Comparison of ENCODE assay signal across 19 cellular contexts in genomic region chr2:24943427-24943826, GRCh38. TPM values are rescaled to one million over a fixed set of nuclear protein-coding genes. Genes with fewer than 3 reads are reported as not detected.
DNase-seq lines count a peak whose midpoint lies in the region; ATAC-seq and TF ChIP-seq lines count a peak whose summit lies in the region.
"Had no signal": no experiment of that assay in that cellular context is flagged by ENCODE, and none has a peak within 500 bp of the region (broad histone marks: within the 10 kb centered on the region; RNA-seq: fewer than 3 reads in every experiment).

No MANE protein-coding gene starts in this region.

- H3K4me3 Mint-ChIP-seq in T-helper 17 cell = no peak overlapping the region
- no peak overlapping the region for H3K4me3 Mint-ChIP-seq in Calu3 (ENCODE audit: low read depth, unreplicated experiment)
- H3K4me3 Mint-ChIP-seq: CD14-positive monocyte; CD4-positive, alpha-beta memory T cell; CD4-positive, CD25-positive, alpha-beta regulatory T cell; CD8-positive, alpha-beta memory T cell had no signal

- peaks cover 8% of the 10 kb centered on the region; the same call in 1 of the 2 replicates for H3K4me1 ChIP-seq in IMR-90 (ENCODE audit: control insufficient read depth, insufficient read depth, low read length)
- peaks cover 7% of the 10 kb centered on the region for H3K4me1 ChIP-seq in left ventricle myocardium inferior
- H3K4me1 ChIP-seq: BE2C, BLaER1 had no signal

- H2AK5ac ChIP-seq in IMR-90 (ENCODE audit: low read depth, low read length) = no peak overlapping the region

- H4K5ac ChIP-seq in IMR-90 (ENCODE audit: low read depth, low read length) = no peak overlapping the region

- no peak overlapping the region for H4K91ac ChIP-seq in IMR-90 (ENCODE audit: insufficient read depth, low read depth, low read length)

- no peak overlapping the region for H3K4ac ChIP-seq in IMR-90 (ENCODE audit: low read depth, low read length)

- no peak overlapping the region for H2BK20ac ChIP-seq in IMR-90 (ENCODE audit: low read depth, low read length)

- no peak overlapping the region for H3K27ac ChIP-seq in IMR-90 (ENCODE audit: insufficient read depth, low read length)
- H3K27ac ChIP-seq in left ventricle myocardium inferior (replicated peaks) = no peak overlapping the region
- H3K27ac ChIP-seq: BLaER1 had no signal

- no peak overlapping the region for H3K9ac ChIP-seq in IMR-90 (ENCODE audit: low read depth, low read length)
- H3K9ac ChIP-seq: BLaER1 had no signal

- H3K27me3 Mint-ChIP-seq in T-helper 17 cell (peaks cover 6% of the 10 kb centered on the region), Calu3 (ENCODE audit: unreplicated experiment) (no peaks in the 10 kb centered on the region)
- H3K27me3 Mint-ChIP-seq: CD4-positive, alpha-beta memory T cell; CD4-positive, CD25-positive, alpha-beta regulatory T cell; CD8-positive, alpha-beta memory T cell had no signal

- ATAC-seq in IMR-90 (ENCODE audit: low read depth) (peak; percentile 72), T-helper 17 cell (no peak)
- ATAC-seq: GM12878 had no signal

- DNase-seq in IMR-90 = peak; percentile 44
- DNase-seq in T-helper 17 cell = no peak
- DNase-seq in Calu3 = no peak
- DNase-seq in left ventricle myocardium inferior = no peak
- DNase-seq in UCSD-AML1 (lab: John Stamatoyannopoulos, UW; ENCODE audit: unreplicated experiment) = no peak
- DNase-seq: 8988T; ACHN; BE2C; C1 segment of cervical spinal cord; CD4-positive, alpha-beta memory T cell; CD4-positive, CD25-positive, alpha-beta regulatory T cell; CD8-positive, alpha-beta memory T cell; COR-L47; DMS79 treated with DMSO at 0.1 percent for 48 hours; EL; GDM1 had no signal

- CTCF ChIA-PET in IMR-90 (lab: Yijun Ruan, JAX) (interaction anchor here (0.7 to 1.0 kb wide), 2 partner anchors 32 to 459 kb away, joined by 7 to 8 read pairs; no protein-coding TSS in a partner anchor), Calu3 (lab: Charles Lee) (interaction anchor here (0.7 kb wide), 2 partner anchors 9 to 92 kb away, joined by 3 to 6 read pairs; no protein-coding TSS in a partner anchor)

- H3K4me2 ChIP-seq in IMR-90 (ENCODE audit: low read depth, low read length) = no peak overlapping the region
- H3K4me2 ChIP-seq: BLaER1 had no signal

- H2BK120ac ChIP-seq in IMR-90 (ENCODE audit: low read depth, low read length) = no peak overlapping the region

- in situ Hi-C loops in IMR-90 (cut with MboI; ENCODE audit: low sequenced_read_pairs) = no loop called here

- 0 out of 2 replicates have a peak overlapping the region, but pooled peaks have one; percentile 48 for H3K23ac ChIP-seq in IMR-90 (ENCODE audit: low read depth, low read length)

- H3K79me1 ChIP-seq in IMR-90 (ENCODE audit: low read depth in 1 of 2, low read length in 2 of 2) = no peaks in the 10 kb centered on the region

- no peak overlapping the region for H3K56ac ChIP-seq in IMR-90 (ENCODE audit: extremely low read depth, insufficient read depth, low read length)

- H3K4me3 ChIP-seq in IMR-90 (ENCODE audit: insufficient read depth, low read depth, low read length) = no peak overlapping the region
- H3K4me3 ChIP-seq in left ventricle myocardium inferior = no peak overlapping the region
- H3K4me3 ChIP-seq: BLaER1, GM12878 had no signal

- H3K9me3 ChIP-seq in IMR-90 (ENCODE audit: control insufficient read depth, insufficient read depth, low read length) (no peaks in the 10 kb centered on the region), T-helper 17 cell (ENCODE audit: control insufficient read depth, low read length, poor library complexity, severe bottlenecking) (no peaks in the 10 kb centered on the region), left ventricle myocardium inferior (replicated peaks) (no peaks in the 10 kb centered on the region)
- H3K9me3 ChIP-seq: BE2C, BLaER1 had no signal

- TF ChIP-seq CTCF in IMR-90 (conservative IDR thresholded peaks at IDR 0.05; ENCODE audit: low read depth, low read length) (no peak), Calu3 (IDR thresholded peaks at IDR 0.05; ENCODE audit: unreplicated experiment) (no peak), left ventricle myocardium inferior (IDR thresholded peaks at IDR 0.05; ENCODE audit: borderline replicate concordance) (no peak)

- H3K18ac ChIP-seq in IMR-90 (ENCODE audit: low read depth, low read length) = no peak overlapping the region

- BruUV-seq in IMR-90 (replicated peaks; lab: Mats Ljungman, UMichigan) (no TSS peak), Calu3 (replicated peaks; lab: Mats Ljungman, UMichigan) (no TSS peak)

- H3K14ac ChIP-seq in IMR-90 (replicated peaks; ENCODE audit: low read depth, low read length) = no peak overlapping the region

- H4K8ac ChIP-seq in IMR-90 (ENCODE audit: low read depth in 2 of 2, low read length in 2 of 2) = no peak overlapping the region

- no peak for TF ChIP-seq POLR2A in IMR-90 (IDR thresholded peaks at IDR 0.05; ENCODE audit: low read depth, low read length)

- H3K27me3 ChIP-seq in IMR-90 (ENCODE audit: control insufficient read depth, insufficient read depth, low read length) (no peaks in the 10 kb centered on the region), left ventricle myocardium inferior (ENCODE audit: low read depth) (no peaks in the 10 kb centered on the region)
- H3K27me3 ChIP-seq: BE2C, BLaER1 had no signal

- dilution Hi-C loops in IMR-90 (cut with HindIII; ENCODE audit: low sequenced_read_pairs, unreplicated experiment) = no loop called here

- peak overlapping the region; percentile 14 for H3K27ac Mint-ChIP-seq in T-helper 17 cell
- H3K27ac Mint-ChIP-seq in Calu3 (ENCODE audit: unreplicated experiment) = no peak overlapping the region
- H3K27ac Mint-ChIP-seq: CD14-positive monocyte; CD4-positive, alpha-beta memory T cell had no signal

- peaks cover 12% of the 10 kb centered on the region; the same call in 1 of the 2 replicates for H3K9me1 ChIP-seq in IMR-90 (ENCODE audit: insufficient read depth, low read length)

- no peaks in the 10 kb centered on the region for H3K9me3 Mint-ChIP-seq in Calu3 (ENCODE audit: low read depth, unreplicated experiment)
- H3K9me3 Mint-ChIP-seq: CD14-positive monocyte; CD4-positive, alpha-beta memory T cell; CD4-positive, CD25-positive, alpha-beta regulatory T cell; CD8-positive, alpha-beta memory T cell had no signal

- H2BK15ac ChIP-seq in IMR-90 (ENCODE audit: low read depth, low read length) = no peak overlapping the region

- no peaks in the 10 kb centered on the region for H3K4me1 Mint-ChIP-seq in T-helper 17 cell
- H3K4me1 Mint-ChIP-seq in Calu3 (ENCODE audit: low read depth, unreplicated experiment) = no peaks in the 10 kb centered on the region
- H3K4me1 Mint-ChIP-seq: CD4-positive, alpha-beta memory T cell; CD8-positive, alpha-beta memory T cell had no signal

- no peak for TF ChIP-seq RAD21 in IMR-90 (IDR thresholded peaks at IDR 0.05; ENCODE audit: low read length)

- H3K36me3 Mint-ChIP-seq in T-helper 17 cell (ENCODE audit: low read depth) (peaks cover 8% of the 10 kb centered on the region), Calu3 (ENCODE audit: insufficient read depth, unreplicated experiment) (no peaks in the 10 kb centered on the region)

- peak overlapping the region; percentile 74 for H2AK9ac ChIP-seq in IMR-90 (replicated peaks; ENCODE audit: low read depth, low read length, poor library complexity)

- H3K36me3 ChIP-seq in IMR-90 (ENCODE audit: control insufficient read depth, insufficient read depth, low read length) (peaks cover 9% of the 10 kb centered on the region), left ventricle myocardium inferior (peaks cover 22% of the 10 kb centered on the region)

- no peak overlapping the region for H2AFZ ChIP-seq in IMR-90 (replicated peaks; ENCODE audit: low read length, poor library complexity)

- no peaks in the 10 kb centered on the region for H4K20me1 ChIP-seq in IMR-90 (ENCODE audit: insufficient read depth, low read length)
- H4K20me1 ChIP-seq: BLaER1 had no signal

- intact Hi-C loops in IMR-90 (cut with micrococcal nuclease) (no loop called here), Calu3 (cut with micrococcal nuclease; ENCODE audit: unreplicated experiment) (no loop called here), left ventricle myocardium inferior (cut with micrococcal nuclease) (no loop called here)

- WGBS in IMR-90 (ENCODE audit: extremely low coverage in 2 of 2, insufficient read length in 1 of 2), 2 experiments = no CpG with 5 or more reads among the region's 4 CpGs

- no peak overlapping the region for H2BK5ac ChIP-seq in IMR-90 (ENCODE audit: low read depth, low read length, poor library complexity, severe bottlenecking)

- POLR2A ChIA-PET in IMR-90 (lab: Charles Lee; ENCODE audit: unreplicated experiment) = no interaction called here

TF ChIP-seq in IMR-90, 13 proteins besides CTCF, POLR2A, EP300 and RAD21 (continues in another document):
- no peak for TF ChIP-seq MAZ (IDR thresholded peaks at IDR 0.05; ENCODE audit: borderline replicate concordance, low read depth, low read length)
- no peak for TF ChIP-seq RCOR1 (IDR thresholded peaks at IDR 0.05; ENCODE audit: insufficient replicate concordance, low read length)
- TF ChIP-seq MXI1 (IDR thresholded peaks at IDR 0.05; ENCODE audit: borderline replicate concordance, low read depth, low read length) = no peak
- TF ChIP-seq CHD1 (IDR thresholded peaks at IDR 0.05; ENCODE audit: low read depth, low read length) = no peak
- TF ChIP-seq SMC3 (IDR thresholded peaks at IDR 0.05; ENCODE audit: low read depth, low read length) = no peak
- no peak for TF ChIP-seq ELK1 (IDR thresholded peaks at IDR 0.05; ENCODE audit: borderline replicate concordance, low read depth, low read length)
- no peak for TF ChIP-seq NFE2L2 (IDR thresholded peaks at IDR 0.05; ENCODE audit: low read depth, low read length)

RNA-seq across cellular contexts. Expression of gene ADCY3, which starts 23.4 kb away (rescaled TPM):
- total RNA-seq in IMR-90 (2012; rRNA removed) = 16.4 and 17.4 TPM in 2 replicates
- 46.1 and 50.4 TPM in 2 replicates for polyA plus RNA-seq in IMR-90 (2012; rRNA removed)
- 52.5 and 55.2 TPM in 2 replicates for polyA plus RNA-seq in IMR-90 (2012; cell fraction: cytosol; rRNA removed)
- polyA plus RNA-seq in IMR-90 (2012; cell fraction: nucleus; rRNA removed; ENCODE audit: low replicate concordance) = 83.7 and 123 TPM in 2 replicates
- total RNA-seq in T-helper 17 cell = 10 to 100 TPM; 40.7 to 59.3 TPM
- total RNA-seq in Calu3 (2022) = 57.6 and 63.7 TPM in 2 replicates
- total RNA-seq in left ventricle myocardium inferior = 12.8 TPM

RNA-seq across cellular contexts. Expression of gene DNAJC27, which starts 28.3 kb away (rescaled TPM):
- 2.0 and 2.8 TPM in 2 replicates for total RNA-seq in IMR-90 (2012; rRNA removed)
- 1.3 and 1.6 TPM in 2 replicates for polyA plus RNA-seq in IMR-90 (2012; rRNA removed)
- 0.29 and 0.40 TPM in 2 replicates for polyA plus RNA-seq in IMR-90 (2012; cell fraction: cytosol; rRNA removed)
- polyA plus RNA-seq in IMR-90 (2012; cell fraction: nucleus; rRNA removed; ENCODE audit: low replicate concordance) = 0.67 and 4.9 TPM in 2 replicates
- 10 to 100 TPM; 15.7 to 19.2 TPM for total RNA-seq in T-helper 17 cell
- 4.6 and 4.9 TPM in 2 replicates for total RNA-seq in Calu3 (2022)
- 10.1 TPM for total RNA-seq in left ventricle myocardium inferior
